In the genomic region with DNA sequence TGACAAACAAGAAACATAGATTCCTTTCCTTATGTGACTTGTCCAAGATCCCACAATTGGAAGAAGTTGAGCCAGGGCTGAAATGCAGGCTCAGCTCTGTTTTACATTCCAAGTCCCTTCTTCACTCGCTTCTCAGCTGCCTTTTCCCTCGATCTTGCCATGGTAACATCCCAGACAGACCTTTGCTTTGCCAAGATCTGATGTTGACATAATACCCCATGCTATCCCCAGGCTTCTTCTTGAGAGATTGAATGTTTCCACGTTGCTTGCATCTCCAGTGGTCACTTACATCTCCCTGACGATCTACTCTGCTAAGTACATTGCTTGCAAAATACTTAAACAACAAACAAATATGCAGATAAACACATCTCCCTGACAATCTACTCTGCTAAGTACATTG, we compare ENCODE assay signal across 15 cellular contexts.
"Had no signal": no experiment of that assay in that cellular context is flagged by ENCODE, and none has a peak within 500 bp of the region (broad histone marks: within the 10 kb centered on the region; RNA-seq: fewer than 3 reads in every experiment).

No MANE protein-coding gene starts in this region.

- H3K4me3 ChIP-seq: body of pancreas, lower lobe of right lung, upper lobe of right lung had no signal

- ATAC-seq: body of pancreas, esophagus mucosa, lower lobe of right lung, upper lobe of right lung had no signal

- H3K4me1 ChIP-seq: body of pancreas, lower lobe of right lung, parathyroid adenoma, upper lobe of right lung had no signal

- H3K27me3 ChIP-seq: body of pancreas, upper lobe of right lung had no signal

- H3K27ac ChIP-seq: body of pancreas, lower lobe of right lung, parathyroid adenoma, upper lobe of right lung had no signal

- H3K4me3 Mint-ChIP-seq: activated T-helper 1 cell treated with anti-CD3 and anti-CD28 coated beads, Interleukin-12 subunit alpha, Interleukin-12 subunit beta, Interleukin-2, Interleukin-4 antibody, amounts not matched to agents 30 ng/mL and 10 ng/mL and 1 ng/mL, durations not matched to agents 14 hours and 24 hours and 36 hours; naive B cell; stimulated activated naive CD8-positive, alpha-beta T cell treated with anti-CD3 and anti-CD28 coated beads, Interleukin-15, Interleukin-2, amounts not matched to agents 100 ng/mL and 50 ng/mL, for 24 hours; T-helper 1 cell treated with Interleukin-12 subunit alpha and Interleukin-12 subunit beta and Interleukin-4 antibody, amounts not matched to agents 30 μg/mL and 1 μg/mL, for 36 hours had no signal

- H3K9me3 ChIP-seq: body of pancreas, upper lobe of right lung had no signal

- H3K9ac ChIP-seq: parathyroid adenoma had no signal

- H2AFZ ChIP-seq: parathyroid adenoma had no signal

- H3K9me3 Mint-ChIP-seq: T-helper 1 cell treated with Interleukin-12 subunit alpha and Interleukin-12 subunit beta and Interleukin-4 antibody, amounts not matched to agents 30 μg/mL and 1 μg/mL, for 36 hours had no signal

- H3K36me3 ChIP-seq: lower lobe of right lung, upper lobe of right lung had no signal

- H3K27ac Mint-ChIP-seq: activated T-helper 1 cell treated with anti-CD3 and anti-CD28 coated beads, Interleukin-12 subunit alpha, Interleukin-12 subunit beta, Interleukin-2, Interleukin-4 antibody, amounts not matched to agents 30 ng/mL and 10 ng/mL and 1 ng/mL, durations not matched to agents 14 hours and 24 hours and 36 hours; naive B cell; stimulated activated naive CD8-positive, alpha-beta T cell treated with anti-CD3 and anti-CD28 coated beads, Interleukin-15, Interleukin-2, amounts not matched to agents 100 ng/mL and 50 ng/mL, for 24 hours; T-helper 1 cell treated with Interleukin-12 subunit alpha and Interleukin-12 subunit beta and Interleukin-4 antibody, amounts not matched to agents 30 μg/mL and 1 μg/mL, for 36 hours had no signal

- DNase-seq: activated CD4-positive, alpha-beta T cell treated with anti-CD3 and anti-CD28 coated beads for 4 hours; activated naive CD4-positive, alpha-beta T cell; body of pancreas; cerebellar nuclear complex; left cardiac atrium; lower lobe of right lung; midbrain; naive B cell; stimulated activated CD4-positive, alpha-beta T cell treated with anti-CD3 and anti-CD28 coated beads, Interleukin-4, amount 100 ng/mL, for 24 hours; upper lobe of right lung had no signal
